Comparison of ENCODE assay signal across 8 cellular contexts in the genomic region with DNA sequence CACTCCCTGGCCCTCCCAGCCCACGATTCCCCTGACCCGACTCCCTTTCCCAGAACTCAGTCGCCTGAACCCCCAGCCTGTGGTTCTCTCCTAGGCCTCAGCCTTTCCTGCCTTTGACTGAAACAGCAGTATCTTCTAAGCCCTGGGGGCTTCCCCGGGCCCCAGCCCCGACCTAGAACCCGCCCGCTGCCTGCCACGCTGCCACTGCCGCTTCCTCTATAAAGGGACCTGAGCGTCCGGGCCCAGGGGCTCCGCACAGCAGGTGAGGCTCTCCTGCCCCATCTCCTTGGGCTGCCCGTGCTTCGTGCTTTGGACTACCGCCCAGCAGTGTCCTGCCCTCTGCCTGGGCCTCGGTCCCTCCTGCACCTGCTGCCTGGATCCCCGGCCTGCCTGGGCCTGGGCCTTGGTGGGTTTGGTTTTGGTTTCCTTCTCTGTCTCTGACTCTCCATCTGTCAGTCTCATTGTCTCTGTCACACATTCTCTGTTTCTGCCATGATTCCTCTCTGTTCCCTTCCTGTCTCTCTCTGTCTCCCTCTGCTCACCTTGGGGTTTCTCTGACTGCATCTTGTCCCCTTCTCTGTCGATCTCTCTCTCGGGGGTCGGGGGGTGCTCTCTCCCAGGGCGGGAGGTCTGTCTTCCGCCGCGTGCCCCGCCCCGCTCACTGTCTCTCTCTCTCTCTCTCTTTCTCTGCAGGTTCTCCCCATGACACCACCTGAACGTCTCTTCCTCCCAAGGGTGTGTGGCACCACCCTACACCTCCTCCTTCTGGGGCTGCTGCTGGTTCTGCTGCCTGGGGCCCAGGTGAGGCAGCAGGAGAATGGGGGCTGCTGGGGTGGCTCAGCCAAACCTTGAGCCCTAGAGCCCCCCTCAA. TPM values are rescaled to one million over a fixed set of nuclear protein-coding genes. Genes with fewer than 3 reads are reported as not detected.
DNase-seq lines count a peak whose midpoint lies in the region; ATAC-seq lines count a peak whose summit lies in the region.

A gene with protein sequence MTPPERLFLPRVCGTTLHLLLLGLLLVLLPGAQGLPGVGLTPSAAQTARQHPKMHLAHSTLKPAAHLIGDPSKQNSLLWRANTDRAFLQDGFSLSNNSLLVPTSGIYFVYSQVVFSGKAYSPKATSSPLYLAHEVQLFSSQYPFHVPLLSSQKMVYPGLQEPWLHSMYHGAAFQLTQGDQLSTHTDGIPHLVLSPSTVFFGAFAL (plus strand): TSS at position 249 of the 871 bp plus-strand sequence. CDS start 454 bp downstream, at position 703.

- peaks cover 13% of the 10 kb centered on the region for H3K27me3 Mint-ChIP-seq in T-helper 1 cell treated with Interleukin-12 subunit alpha and Interleukin-12 subunit beta and Interleukin-4 antibody, amounts not matched to agents 30 μg/mL and 1 μg/mL, for 36 hours (ENCODE audit: low read depth)

- peaks cover 29% of the 10 kb centered on the region for H3K36me3 Mint-ChIP-seq in T-helper 1 cell treated with Interleukin-12 subunit alpha and Interleukin-12 subunit beta and Interleukin-4 antibody, amounts not matched to agents 30 μg/mL and 1 μg/mL, for 36 hours (ENCODE audit: low read depth)

- ATAC-seq in GM21360 (IDR thresholded peaks at IDR 0.05; ENCODE audit: unreplicated experiment) (peak; percentile 33), GM21576 (IDR thresholded peaks at IDR 0.05; ENCODE audit: unreplicated experiment) (no peak), HG03045 (IDR thresholded peaks at IDR 0.05; ENCODE audit: unreplicated experiment) (no peak)

- DNase-seq in central memory CD4-positive, alpha-beta T cell, result peak; percentile 80
- peak; percentile 78 to 87 for DNase-seq in stimulated activated CD8-positive, alpha-beta memory T cell treated with anti-CD3 and anti-CD28 coated beads, Interleukin-7, amount 100 ng/mL, for 48 hours (ENCODE audit: extremely low read depth in 1 of 2, low read depth in 1 of 2)
- DNase-seq in NCI-H2029 treated with DMSO at 0.1 percent for 48 hours (lab: John Stamatoyannopoulos, UW), result no peak
- no peak for DNase-seq in dermis blood vessel endothelial cell

- peak within 1 kb of the TSS; percentile 97 for H3K4me3 Mint-ChIP-seq in T-helper 1 cell treated with Interleukin-12 subunit alpha and Interleukin-12 subunit beta and Interleukin-4 antibody, amounts not matched to agents 30 μg/mL and 1 μg/mL, for 36 hours

- H3K9me3 Mint-ChIP-seq in T-helper 1 cell treated with Interleukin-12 subunit alpha and Interleukin-12 subunit beta and Interleukin-4 antibody, amounts not matched to agents 30 μg/mL and 1 μg/mL, for 36 hours, result no peaks in the 10 kb centered on the region

- H3K27ac Mint-ChIP-seq in T-helper 1 cell treated with Interleukin-12 subunit alpha and Interleukin-12 subunit beta and Interleukin-4 antibody, amounts not matched to agents 30 μg/mL and 1 μg/mL, for 36 hours, result peak within 1 kb of the TSS; percentile 99

- H3K4me1 Mint-ChIP-seq in T-helper 1 cell treated with Interleukin-12 subunit alpha and Interleukin-12 subunit beta and Interleukin-4 antibody, amounts not matched to agents 30 μg/mL and 1 μg/mL, for 36 hours (ENCODE audit: low read depth), result peaks cover 80% of the 10 kb centered on the region

RNA-seq across cellular contexts. Expression of the gene that starts here (rescaled TPM):
- total RNA-seq in dermis blood vessel endothelial cell, result not detected in 2 replicates

Comparison
In these comparisons a context has a peak if more than half of its experiments do, and no peak if none do; other contexts are left out.
1. DNase-seq: peak in central memory CD4-positive, alpha-beta T cell (single experiment) and stimulated activated CD8-positive, alpha-beta memory T cell treated with anti-CD3 and anti-CD28 coated beads, Interleukin-7, amount 100 ng/mL, for 48 hours (2 of 2); none in NCI-H2029 treated with DMSO at 0.1 percent for 48 hours (single experiment) and dermis blood vessel endothelial cell (single experiment).